Comparison of ENCODE assay signal across 8 cellular contexts in the genomic region with DNA sequence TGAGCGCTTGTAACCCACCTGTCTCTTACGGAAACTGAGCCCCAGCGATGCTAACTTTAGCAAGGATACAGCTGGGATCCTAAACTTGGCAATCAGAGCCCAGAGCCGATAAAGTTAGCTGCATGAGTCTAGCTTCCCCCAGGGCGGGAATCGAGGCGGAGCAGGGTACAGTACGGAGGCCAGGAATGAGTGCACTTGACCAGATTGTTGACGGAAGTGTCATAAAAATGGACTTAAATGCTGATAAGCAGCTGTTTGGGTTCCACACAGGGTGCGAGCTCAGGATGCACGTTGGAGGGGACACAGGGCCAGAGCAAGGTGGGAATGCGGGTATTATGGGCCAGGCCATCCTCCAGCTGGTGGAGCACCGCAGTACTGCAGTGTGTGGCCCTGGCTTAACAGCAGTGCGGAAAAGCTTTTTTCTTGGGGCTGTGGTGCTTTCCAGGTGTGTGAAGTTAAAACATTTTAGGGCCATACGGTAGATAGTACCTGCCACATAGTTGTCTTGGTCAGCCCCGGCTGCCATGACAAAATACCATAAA. TPM values are rescaled to one million over a fixed set of nuclear protein-coding genes. Genes with fewer than 3 reads are reported as not detected.
DNase-seq lines count a peak whose midpoint lies in the region; ATAC-seq and TF ChIP-seq lines count a peak whose summit lies in the region.
"Not testable (repeated sequence)": the region's sequence is repeated elsewhere in the genome, so short reads cannot be mapped to it uniquely, and the experiment has no call there.

No MANE protein-coding gene starts in this region.

- H3K9ac ChIP-seq in OCI-LY1 (ENCODE audit: low read length), result peak overlapping the region; percentile 85

- H3K4me2 ChIP-seq in DOHH2 (ENCODE audit: low read length), result peak overlapping the region; percentile 66
- peak overlapping the region; percentile 99 for H3K4me2 ChIP-seq in OCI-LY1 (ENCODE audit: low read length)

- H3K27ac ChIP-seq in DOHH2 (ENCODE audit: low read depth, low read length) (peak overlapping the region; percentile 76), OCI-LY1 (ENCODE audit: low read depth, low read length, poor library complexity, severe bottlenecking) (peak overlapping the region; percentile 85)

- peak overlapping the region; percentile 98 for H3K27ac Mint-ChIP-seq in activated T-cell treated with anti-CD3 and anti-CD28 coated beads, Interleukin-2, amount 50 U/mL, for 24 hours
- H3K27ac Mint-ChIP-seq in mesothelial cell of epicardium, result peak overlapping the region; percentile 98
- H3K27ac Mint-ChIP-seq in stimulated activated naive B cell treated with anti-CD40 and anti-IgM and Interleukin-4, amounts not matched to agents 10 μg/mL and 1 μg/mL and 100 μg/mL, for 72 hours, result peak overlapping the region; percentile 97

- H3F3A ChIP-seq in DOHH2 (ENCODE audit: control insufficient read depth, insufficient read depth); OCI-LY1 (ENCODE audit: insufficient read depth, low read length): not testable (repeated sequence)

- peaks cover 31% of the 10 kb centered on the region for H3K4me1 Mint-ChIP-seq in activated T-cell treated with anti-CD3 and anti-CD28 coated beads, Interleukin-2, amount 50 U/mL, for 24 hours (ENCODE audit: low read depth)
- peaks cover 27% of the 10 kb centered on the region for H3K4me1 Mint-ChIP-seq in mesothelial cell of epicardium
- peaks cover 18 to 25% of the 10 kb centered on the region in 2 donors for H3K4me1 Mint-ChIP-seq in stimulated activated naive B cell treated with anti-CD40 and anti-IgM and Interleukin-4, amounts not matched to agents 10 μg/mL and 1 μg/mL and 100 μg/mL, for 72 hours

- not testable (repeated sequence) for H2AFZ ChIP-seq in OCI-LY1 (ENCODE audit: low read length)

- H3K4me3 ChIP-seq in DOHH2 (ENCODE audit: low read length), result peak overlapping the region; percentile 81
- H3K4me3 ChIP-seq in OCI-LY1 (ENCODE audit: low read depth, low read length, poor library complexity, severe bottlenecking), result peak overlapping the region; percentile 74

- H3K4me1 ChIP-seq in DOHH2 (ENCODE audit: control insufficient read depth, low read length) (peaks cover 12% of the 10 kb centered on the region), OCI-LY1 (ENCODE audit: insufficient read depth, low read length, severe bottlenecking) (peaks cover 23% of the 10 kb centered on the region)

- not testable (repeated sequence) for H3K27me3 Mint-ChIP-seq in activated T-cell treated with anti-CD3 and anti-CD28 coated beads, Interleukin-2, amount 50 U/mL, for 24 hours; mesothelial cell of epicardium (ENCODE audit: low read depth); stimulated activated naive B cell treated with anti-CD40 and anti-IgM and Interleukin-4, amounts not matched to agents 10 μg/mL and 1 μg/mL and 100 μg/mL, for 72 hours

- H3K79me2 ChIP-seq in DOHH2 (ENCODE audit: control insufficient read depth, low read length), result peaks cover 54% of the 10 kb centered on the region
- peaks cover 27% of the 10 kb centered on the region for H3K79me2 ChIP-seq in OCI-LY1 (ENCODE audit: insufficient read depth, low read length)

- H3K9me3 Mint-ChIP-seq in activated T-cell treated with anti-CD3 and anti-CD28 coated beads, Interleukin-2, amount 50 U/mL, for 24 hours; mesothelial cell of epicardium; stimulated activated naive B cell treated with anti-CD40 and anti-IgM and Interleukin-4, amounts not matched to agents 10 μg/mL and 1 μg/mL and 100 μg/mL, for 72 hours: not testable (repeated sequence)

- H3K4me3 Mint-ChIP-seq in activated T-cell treated with anti-CD3 and anti-CD28 coated beads, Interleukin-2, amount 50 U/mL, for 24 hours, result peak overlapping the region; percentile 97
- H3K4me3 Mint-ChIP-seq in mesothelial cell of epicardium, result peak overlapping the region; percentile 96
- H3K4me3 Mint-ChIP-seq in stimulated activated naive B cell treated with anti-CD40 and anti-IgM and Interleukin-4, amounts not matched to agents 10 μg/mL and 1 μg/mL and 100 μg/mL, for 72 hours, result peak overlapping the region; percentile 96 to 97

- ATAC-seq in GM21528 (IDR thresholded peaks at IDR 0.05; ENCODE audit: low FRiP score, unreplicated experiment), result peak; percentile 53
- peak; percentile 51 for ATAC-seq in HG03354 (IDR thresholded peaks at IDR 0.05; ENCODE audit: poor library complexity, severe bottlenecking, unreplicated experiment)
- ATAC-seq in stimulated activated naive B cell treated with anti-CD40 and anti-IgM and Interleukin-4, amounts not matched to agents 10 μg/mL and 1 μg/mL and 100 μg/mL, for 72 hours (replicated peaks), result peak; percentile 38 to 54

- not testable (repeated sequence) for DNase-seq in activated T-cell treated with anti-CD3 and anti-CD28 coated beads, Interleukin-2, amount 50 U/mL, for 24 hours; mesothelial cell of epicardium (ENCODE audit: low spot score in 2 of 2, unreplicated experiment in 2 of 2)
- peak; percentile 80 to 83 for DNase-seq in erythroblast (lab: John Stamatoyannopoulos, UW)
- peak; percentile 11 for DNase-seq in stimulated activated naive B cell treated with anti-CD40 and anti-IgM and Interleukin-4, amounts not matched to agents 10 μg/mL and 1 μg/mL and 100 μg/mL, for 72 hours

- not testable (repeated sequence) for H3K27me3 ChIP-seq in DOHH2 (ENCODE audit: control insufficient read depth, low read length); OCI-LY1 (ENCODE audit: insufficient read depth, low read length)

- not testable (repeated sequence) for H3K9me3 ChIP-seq in DOHH2 (ENCODE audit: control insufficient read depth, insufficient read depth, low read length); OCI-LY1 (ENCODE audit: low read length)

- not testable (repeated sequence) for H3K36me3 ChIP-seq in DOHH2 (ENCODE audit: control insufficient read depth, low read length); OCI-LY1 (ENCODE audit: insufficient read depth, low read length)

- TF ChIP-seq CTCF in DOHH2 (IDR thresholded peaks at IDR 0.05; ENCODE audit: low read depth, low read length, poor library complexity, severe bottlenecking) (peak; percentile 43), OCI-LY1 (IDR thresholded peaks at IDR 0.05; ENCODE audit: low read length) (peak; percentile 37; the same call in 1 of the 2 replicates), mesothelial cell of epicardium (IDR thresholded peaks at IDR 0.05; ENCODE audit: unreplicated experiment) (peak; percentile 45)

- H3K9me2 ChIP-seq in DOHH2 (replicated peaks; ENCODE audit: control insufficient read depth, low read length); OCI-LY1 (ENCODE audit: low read depth, low read length): not testable (repeated sequence)

- peaks cover 48% of the 10 kb centered on the region for H3K36me3 Mint-ChIP-seq in activated T-cell treated with anti-CD3 and anti-CD28 coated beads, Interleukin-2, amount 50 U/mL, for 24 hours (ENCODE audit: low read depth)
- not testable (repeated sequence) for H3K36me3 Mint-ChIP-seq in mesothelial cell of epicardium
- peaks cover 9 to 16% of the 10 kb centered on the region in 2 donors for H3K36me3 Mint-ChIP-seq in stimulated activated naive B cell treated with anti-CD40 and anti-IgM and Interleukin-4, amounts not matched to agents 10 μg/mL and 1 μg/mL and 100 μg/mL, for 72 hours

- not testable (repeated sequence) for H4K20me1 ChIP-seq in DOHH2 (ENCODE audit: control insufficient read depth, insufficient read depth, low read depth, low read length); OCI-LY1 (ENCODE audit: insufficient read depth, low read length)

- not testable (repeated sequence) for TF ChIP-seq POLR2A in erythroblast (IDR thresholded peaks at IDR 0.05; ENCODE audit: low read length)

RNA-seq across cellular contexts. Expression of gene DDX11, which starts 0.7 kb away (rescaled TPM):
- 104 to 114 TPM (median 105 TPM) in 3 replicates for total RNA-seq in mesothelial cell of epicardium
